Comparison of ENCODE assay signal across 11 cellular contexts in the genomic region with DNA sequence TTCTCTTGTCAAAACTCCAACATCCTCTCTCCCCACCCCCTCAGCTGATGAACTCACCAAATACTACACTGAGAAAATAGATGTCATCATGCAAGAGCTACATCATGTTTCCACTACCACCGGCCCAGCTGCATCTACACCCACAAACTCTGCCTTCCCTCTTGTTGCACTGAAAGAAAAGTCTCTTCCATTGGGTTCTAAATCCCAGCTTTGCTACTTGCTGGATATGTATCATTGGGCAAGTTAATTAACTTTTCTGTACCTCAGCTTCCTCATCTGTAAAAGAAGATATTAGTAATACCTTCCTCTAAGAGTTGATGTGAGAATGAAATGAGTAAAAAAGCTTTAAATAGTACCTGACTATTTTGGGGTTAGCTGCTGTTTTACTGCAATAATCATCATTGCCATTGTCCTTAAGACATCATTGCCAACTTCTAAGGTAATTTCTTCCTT.
DNase-seq lines count a peak whose midpoint lies in the region; ATAC-seq, FAIRE-seq and TF ChIP-seq lines count a peak whose summit lies in the region.
"Had no signal": no experiment of that assay in that cellular context is flagged by ENCODE, and none has a peak within 500 bp of the region (broad histone marks: within the 10 kb centered on the region; RNA-seq: fewer than 3 reads in every experiment).

No MANE protein-coding gene starts in this region.

- DNase-seq in GM12891 (ENCODE audit: insufficient read length, low spot score) (no peak), BE2C (no peak), dermis blood vessel endothelial cell (no peak), HAP-1 (ENCODE audit: low spot score in 2 of 2) (no peak)
- peak; percentile 34 for DNase-seq in activated naive CD8-positive, alpha-beta T cell treated with anti-CD3 and anti-CD28 coated beads, Interleukin-2, amount 50 U/mL, for 24 hours
- no peak for DNase-seq in activated CD4-positive, CD25-positive, alpha-beta regulatory T cell (lab: John Stamatoyannopoulos, UW)
- DNase-seq: NCI-H2081 had no signal

- in situ Hi-C loops in HAP-1 (cut with MboI; ENCODE audit: low sequenced_read_pairs): no loop called here

- H3K36me3 ChIP-seq in BE2C: no peaks in the 10 kb centered on the region
- no peaks in the 10 kb centered on the region for H3K36me3 ChIP-seq in HAP-1 (replicated peaks)

- FAIRE-seq in GM12891 (lab: Jason Lieb, UNC): peak; percentile 74

- H3K27me3 Mint-ChIP-seq in activated naive CD8-positive, alpha-beta T cell treated with anti-CD3 and anti-CD28 coated beads, Interleukin-2, amount 50 U/mL, for 24 hours: no peaks in the 10 kb centered on the region

- H3K36me3 Mint-ChIP-seq in activated naive CD8-positive, alpha-beta T cell treated with anti-CD3 and anti-CD28 coated beads, Interleukin-2, amount 50 U/mL, for 24 hours (ENCODE audit: low read depth): peaks cover 17% of the 10 kb centered on the region

- no peak overlapping the region for H3K4me3 ChIP-seq in BE2C (ENCODE audit: low read depth, low read length)
- no peak overlapping the region for H3K4me3 ChIP-seq in HAP-1
- H3K4me3 ChIP-seq: gastroesophageal sphincter had no signal

- no peaks in the 10 kb centered on the region for H3K4me1 ChIP-seq in BE2C
- peaks cover 5% of the 10 kb centered on the region for H3K4me1 ChIP-seq in HAP-1
- H3K4me1 ChIP-seq: gastroesophageal sphincter had no signal

- H3K9me3 ChIP-seq in BE2C: no peaks in the 10 kb centered on the region
- no peaks in the 10 kb centered on the region for H3K9me3 ChIP-seq in HAP-1
- H3K9me3 ChIP-seq: gastroesophageal sphincter had no signal

- H3K4me1 Mint-ChIP-seq in activated naive CD8-positive, alpha-beta T cell treated with anti-CD3 and anti-CD28 coated beads, Interleukin-2, amount 50 U/mL, for 24 hours: peaks cover 25% of the 10 kb centered on the region

- ATAC-seq in GM19397 (IDR thresholded peaks at IDR 0.05; ENCODE audit: unreplicated experiment) (peak; percentile 53), HG03095 (IDR thresholded peaks at IDR 0.05; ENCODE audit: unreplicated experiment) (peak; percentile 82)
- ATAC-seq in activated naive CD8-positive, alpha-beta T cell treated with anti-CD3 and anti-CD28 coated beads, Interleukin-2, amount 50 U/mL, for 24 hours: peak; percentile 91
- ATAC-seq: gastroesophageal sphincter had no signal

- TF ChIP-seq CTCF in BE2C (IDR thresholded peaks at IDR 0.05; ENCODE audit: low read depth, low read length): no peak

- no peak overlapping the region for H3K4me3 Mint-ChIP-seq in activated naive CD8-positive, alpha-beta T cell treated with anti-CD3 and anti-CD28 coated beads, Interleukin-2, amount 50 U/mL, for 24 hours
- H3K4me3 Mint-ChIP-seq: mesothelial cell of epicardium had no signal

- TF ChIP-seq POLR2A in GM12891 (IDR thresholded peaks at IDR 0.05; ENCODE audit: low read depth, low read length): no peak

- no peaks in the 10 kb centered on the region for H3K27me3 ChIP-seq in BE2C
- no peaks in the 10 kb centered on the region for H3K27me3 ChIP-seq in HAP-1 (ENCODE audit: low read depth)
- H3K27me3 ChIP-seq: gastroesophageal sphincter had no signal

- no peaks in the 10 kb centered on the region for H3K9me3 Mint-ChIP-seq in activated naive CD8-positive, alpha-beta T cell treated with anti-CD3 and anti-CD28 coated beads, Interleukin-2, amount 50 U/mL, for 24 hours
- H3K9me3 Mint-ChIP-seq: mesothelial cell of epicardium had no signal

- H3K27ac Mint-ChIP-seq in activated naive CD8-positive, alpha-beta T cell treated with anti-CD3 and anti-CD28 coated beads, Interleukin-2, amount 50 U/mL, for 24 hours: no peak overlapping the region
- H3K27ac Mint-ChIP-seq: mesothelial cell of epicardium had no signal

TF ChIP-seq in GM12891, 5 proteins besides CTCF, POLR2A, EP300 and RAD21:
- TF ChIP-seq TAF1 (IDR thresholded peaks at IDR 0.05; ENCODE audit: low read depth, low read length) (no peak), POLR2AphosphoS5 (IDR thresholded peaks at IDR 0.05; ENCODE audit: low read depth, low read length) (no peak), POU2F2 (IDR thresholded peaks at IDR 0.05; ENCODE audit: low read depth, low read length) (peak; percentile 32; the same call in 1 of the 2 replicates), PAX5 (IDR thresholded peaks at IDR 0.05; ENCODE audit: insufficient read depth, low read length, severe bottlenecking) (peak; percentile 24), SPI1 (IDR thresholded peaks at IDR 0.05; ENCODE audit: low read depth, low read length) (peak; percentile 48; the same call in 1 of the 2 replicates)
